10 cellular contexts compared by ENCODE assay signal in the genomic region with DNA sequence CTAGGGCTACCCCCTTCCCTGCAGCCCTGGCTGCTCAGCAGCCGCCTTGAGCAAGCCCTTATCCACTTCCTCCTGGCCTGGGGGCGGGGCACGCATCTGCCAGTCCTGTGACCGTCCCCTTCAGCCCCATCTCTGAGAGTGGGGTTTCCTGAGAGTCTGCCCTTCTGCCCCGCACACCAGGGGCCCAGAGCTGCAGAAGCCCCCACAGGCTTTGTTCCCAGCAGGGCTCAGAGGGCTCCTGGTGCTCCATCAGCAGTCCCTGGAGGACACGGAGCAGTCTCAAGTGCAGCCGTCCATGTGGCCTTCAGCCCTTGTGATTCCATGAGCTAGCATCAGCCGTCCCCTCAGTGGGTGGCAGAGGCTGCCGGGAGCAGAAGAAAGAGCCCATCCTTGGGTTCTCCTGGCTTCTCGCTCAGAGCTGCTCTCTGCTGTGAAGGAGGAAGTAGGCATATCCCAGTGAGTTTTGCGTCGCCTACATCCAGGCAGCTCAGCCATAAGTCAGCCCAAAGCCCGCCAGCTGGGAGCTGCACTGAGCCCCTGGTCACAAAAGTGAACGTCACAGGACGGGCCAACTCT. TPM values are rescaled to one million over a fixed set of nuclear protein-coding genes. Genes with fewer than 3 reads are reported as not detected.
A peak's percentile ranks its signal among the peaks of the same experiment; 100 is the strongest.
DNase-seq lines count a peak whose midpoint lies in the region; ATAC-seq and TF ChIP-seq lines count a peak whose summit lies in the region.
"Had no signal": no experiment of that assay in that cellular context is flagged by ENCODE, and none has a peak within 500 bp of the region (broad histone marks: within the 10 kb centered on the region; RNA-seq: fewer than 3 reads in every experiment).

No MANE protein-coding gene starts in this region.

- intact Hi-C loops in OCI-LY7 (cut with micrococcal nuclease; ENCODE audit: unreplicated experiment) (no loop called here), A673 (cut with micrococcal nuclease; ENCODE audit: unreplicated experiment) (no loop called here)

- H3K9me2 ChIP-seq in OCI-LY1 (ENCODE audit: low read depth, low read length) (no peaks in the 10 kb centered on the region), OCI-LY7 (ENCODE audit: insufficient read depth, low read length) (no peaks in the 10 kb centered on the region)

- peaks cover 32% of the 10 kb centered on the region for H3K4me1 ChIP-seq in OCI-LY1 (ENCODE audit: insufficient read depth, low read length, severe bottlenecking)
- peaks cover 18% of the 10 kb centered on the region for H3K4me1 ChIP-seq in rectal smooth muscle tissue (ENCODE audit: control insufficient read depth, insufficient read depth, low read length)
- H3K4me1 ChIP-seq in OCI-LY7 (ENCODE audit: insufficient read depth, low read length, poor library complexity, severe bottlenecking) = peaks cover 7% of the 10 kb centered on the region
- no peaks in the 10 kb centered on the region for H3K4me1 ChIP-seq in A673 (ENCODE audit: insufficient read depth, low read length, poor library complexity, severe bottlenecking)
- H3K4me1 ChIP-seq: prostate gland had no signal

- H3K4me3 ChIP-seq in OCI-LY1 (ENCODE audit: low read depth, low read length, poor library complexity, severe bottlenecking) (no peak overlapping the region), rectal smooth muscle tissue (ENCODE audit: low read length) (no peak overlapping the region), OCI-LY7 (ENCODE audit: low read depth, low read length, poor library complexity, severe bottlenecking) (no peak overlapping the region), A673 (ENCODE audit: low read depth, low read length, poor library complexity, severe bottlenecking) (no peak overlapping the region)
- H3K4me3 ChIP-seq: prostate gland had no signal

- no peak for TF ChIP-seq CTCF in GM10266 (IDR thresholded peaks at IDR 0.05; ENCODE audit: control insufficient read depth, insufficient read depth, low read depth, missing control alignments)
- no peak for TF ChIP-seq CTCF in OCI-LY1 (IDR thresholded peaks at IDR 0.05; ENCODE audit: low read length)
- TF ChIP-seq CTCF in OCI-LY7 (conservative IDR thresholded peaks at IDR 0.05; ENCODE audit: low read length) = no peak
- no peak for TF ChIP-seq CTCF in A673 (conservative IDR thresholded peaks at IDR 0.05; ENCODE audit: low read depth, low read length)

- H3K9ac ChIP-seq in OCI-LY1 (ENCODE audit: low read length) (no peak overlapping the region; the same call in 1 of the 2 replicates), rectal smooth muscle tissue (ENCODE audit: low read length) (no peak overlapping the region)

- peak overlapping the region; percentile 55 for H3K27ac ChIP-seq in OCI-LY1 (ENCODE audit: low read depth, low read length, poor library complexity, severe bottlenecking)
- peak overlapping the region; percentile 12 for H3K27ac ChIP-seq in rectal smooth muscle tissue (ENCODE audit: low read depth, low read length)
- no peak overlapping the region for H3K27ac ChIP-seq in OCI-LY7 (ENCODE audit: low read depth, low read length, poor library complexity, severe bottlenecking)
- H3K27ac ChIP-seq in A673 (ENCODE audit: low read depth, low read length, poor library complexity, severe bottlenecking) = no peak overlapping the region
- H3K27ac ChIP-seq: prostate gland had no signal

- no peaks in the 10 kb centered on the region for H3K27me3 ChIP-seq in OCI-LY1 (ENCODE audit: insufficient read depth, low read length)
- no peaks in the 10 kb centered on the region for H3K27me3 ChIP-seq in rectal smooth muscle tissue (ENCODE audit: control insufficient read depth, insufficient read depth, low read length)
- H3K27me3 ChIP-seq in A673 (replicated peaks; ENCODE audit: insufficient read depth, low read depth, low read length, poor library complexity) = no peaks in the 10 kb centered on the region

- BruUV-seq in OCI-LY7 (replicated peaks; lab: Mats Ljungman, UMichigan) (no TSS peak), A673 (replicated peaks; lab: Mats Ljungman, UMichigan) (no TSS peak)

- H3F3A ChIP-seq in OCI-LY1 (ENCODE audit: insufficient read depth, low read length) = no peaks in the 10 kb centered on the region

- peaks cover 37% of the 10 kb centered on the region for H3K79me2 ChIP-seq in OCI-LY1 (ENCODE audit: insufficient read depth, low read length)
- peaks cover 92% of the 10 kb centered on the region for H3K79me2 ChIP-seq in OCI-LY7 (ENCODE audit: insufficient read depth, low read depth, low read length)

- no peaks in the 10 kb centered on the region for H4K20me1 ChIP-seq in OCI-LY1 (ENCODE audit: insufficient read depth, low read length)
- no peaks in the 10 kb centered on the region for H4K20me1 ChIP-seq in OCI-LY7 (ENCODE audit: insufficient read depth, low read length)

- H3K36me3 ChIP-seq in OCI-LY1 (ENCODE audit: insufficient read depth, low read length) (peaks cover 24% of the 10 kb centered on the region; the same call in 1 of the 2 replicates), rectal smooth muscle tissue (ENCODE audit: control insufficient read depth, insufficient read depth, low read length) (no peaks in the 10 kb centered on the region), OCI-LY7 (ENCODE audit: insufficient read depth, low read length) (peaks cover 24% of the 10 kb centered on the region), A673 (ENCODE audit: insufficient read depth, low read length, poor library complexity, severe bottlenecking) (peaks cover 3% of the 10 kb centered on the region)
- H3K36me3 ChIP-seq: prostate gland had no signal

- DNase-seq in GM10266 (ENCODE audit: extremely low spot score) (peak; percentile 62), globus pallidus (ENCODE audit: low spot score) (peak; percentile 46), OCI-LY7 (ENCODE audit: low spot score) (no peak), A673 (ENCODE audit: low spot score) (no peak)
- no peak for DNase-seq in stimulated activated CD4-positive, alpha-beta T cell treated with anti-CD3 and anti-CD28 coated beads, Interleukin-4, amount 100 ng/mL, for 24 hours
- DNase-seq: NCI-H524 treated with DMSO at 0.1 percent for 48 hours had no signal

- H3K4me2 ChIP-seq in OCI-LY1 (ENCODE audit: low read length) = peak overlapping the region; percentile 11; the same call in 1 of the 2 replicates
- no peak overlapping the region; the same call in 1 of the 2 replicates for H3K4me2 ChIP-seq in OCI-LY7 (ENCODE audit: low read length)

- POLR2A ChIA-PET in OCI-LY7 (lab: Charles Lee) = interaction anchor here (0.6 kb wide), 1 partner anchor 134 kb away, joined by 7 read pairs; the partner anchor contains the start of gene OCEL1
- POLR2A ChIA-PET in A673 (lab: Charles Lee; ENCODE audit: low non-redundant PET) = no interaction called here

- no peak for ATAC-seq in HG02840 (IDR thresholded peaks at IDR 0.05; ENCODE audit: low FRiP score, unreplicated experiment)

- H3K9me3 ChIP-seq in OCI-LY1 (ENCODE audit: low read length) = no peaks in the 10 kb centered on the region; the same call in 1 of the 2 replicates
- H3K9me3 ChIP-seq in OCI-LY7 (ENCODE audit: low read length) = no peaks in the 10 kb centered on the region
- no peaks in the 10 kb centered on the region for H3K9me3 ChIP-seq in A673 (ENCODE audit: low read depth, low read length, poor library complexity, severe bottlenecking)
- H3K9me3 ChIP-seq: prostate gland had no signal

- H2AFZ ChIP-seq in OCI-LY1 (ENCODE audit: low read length) (no peak overlapping the region), OCI-LY7 (ENCODE audit: low read length) (no peak overlapping the region)

- CTCF ChIA-PET in OCI-LY7 (lab: Charles Lee; ENCODE audit: unreplicated experiment) (no interaction called here), A673 (lab: Charles Lee) (no interaction called here)

RNA-seq across cellular contexts. Expression of gene MYO9B, which starts 16.3 kb away (rescaled TPM):
- 74.7 and 84.9 TPM in 2 replicates for total RNA-seq in OCI-LY7 (2014; rRNA removed; shearing (Covaris generic))
- 144 and 150 TPM in 2 replicates for total RNA-seq in OCI-LY7 (2022)
- 85.2 and 85.4 TPM in 2 replicates for total RNA-seq in A673 (2021)

RNA-seq across cellular contexts. Expression of gene HAUS8, which starts 16.6 kb away (rescaled TPM):
- 47.3 and 50.7 TPM in 2 replicates for total RNA-seq in OCI-LY7 (2014; rRNA removed; shearing (Covaris generic))
- 74.1 and 107 TPM in 2 replicates for total RNA-seq in OCI-LY7 (2022)
- total RNA-seq in A673 (2021) = 66.4 and 68.1 TPM in 2 replicates

Comparison
In these comparisons a context has a peak if more than half of its experiments do, and no peak if none do; other contexts are left out.
1. DNase-seq: peak in GM10266 (single experiment) and globus pallidus (single experiment); none in OCI-LY7 (single experiment), A673 (single experiment) and stimulated activated CD4-positive, alpha-beta T cell treated with anti-CD3 and anti-CD28 coated beads, Interleukin-4, amount 100 ng/mL, for 24 hours (single experiment).
2. H3K27ac ChIP-seq: peak in OCI-LY1 (single experiment) and rectal smooth muscle tissue (single experiment); none in OCI-LY7 (single experiment) and A673 (single experiment).